In genomic region chr16:56814537-56815432, GRCh38 we compare ENCODE assay signal across 17 cellular contexts. TPM values are rescaled to one million over a fixed set of nuclear protein-coding genes. Genes with fewer than 3 reads are reported as not detected.
A peak's percentile ranks its signal among the peaks of the same experiment; 100 is the strongest.
DNase-seq lines count a peak whose midpoint lies in the region; ATAC-seq, FAIRE-seq and TF ChIP-seq lines count a peak whose summit lies in the region.
"Had no signal": no experiment of that assay in that cellular context is flagged by ENCODE, and none has a peak within 500 bp of the region (broad histone marks: within the 10 kb centered on the region; RNA-seq: fewer than 3 reads in every experiment).

No MANE protein-coding gene starts in this region.

- H3K4me1 ChIP-seq in cardiac muscle cell (ENCODE audit: low read depth), result no peaks in the 10 kb centered on the region

- no peaks in the 10 kb centered on the region for H3K27me3 Mint-ChIP-seq in brain
- H3K27me3 Mint-ChIP-seq in CD14-positive monocyte (ENCODE audit: low read depth in 3 of 3), result no peaks in the 10 kb centered on the region
- H3K27me3 Mint-ChIP-seq: activated naive CD4-positive, alpha-beta T cell treated with anti-CD3 and anti-CD28 coated beads, Interleukin-2, amount 10 ng/mL, durations not matched to agents 7 days and 5 days; CD8-positive, alpha-beta memory T cell; type B pancreatic cell had no signal

- ATAC-seq in left cardiac atrium (no peak), GM21528 (IDR thresholded peaks at IDR 0.05; ENCODE audit: low FRiP score, unreplicated experiment) (no peak)

- H3K27ac Mint-ChIP-seq in brain (peak overlapping the region in 4 of 5 experiments; percentile 41 to 88 (median 69)), CD14-positive monocyte (no peak overlapping the region)
- H3K27ac Mint-ChIP-seq: activated naive CD4-positive, alpha-beta T cell treated with anti-CD3 and anti-CD28 coated beads, Interleukin-2, amount 10 ng/mL, durations not matched to agents 7 days and 5 days; type B pancreatic cell had no signal

- no peaks in the 10 kb centered on the region for H3K9me3 Mint-ChIP-seq in brain
- H3K9me3 Mint-ChIP-seq in CD14-positive monocyte, result no peaks in the 10 kb centered on the region
- H3K9me3 Mint-ChIP-seq: activated naive CD4-positive, alpha-beta T cell treated with anti-CD3 and anti-CD28 coated beads, Interleukin-2, amount 10 ng/mL, durations not matched to agents 7 days and 5 days; CD8-positive, alpha-beta memory T cell; type B pancreatic cell had no signal

- no peaks in the 10 kb centered on the region for H3K27me3 ChIP-seq in cardiac muscle cell

- no peak for FAIRE-seq in urothelium cell line (lab: Jason Lieb, UNC)
- FAIRE-seq: endometrium had no signal

- H3K4me1 Mint-ChIP-seq in brain (peaks cover 14% of the 10 kb centered on the region), CD14-positive monocyte (peaks cover 9% of the 10 kb centered on the region)
- H3K4me1 Mint-ChIP-seq: activated naive CD4-positive, alpha-beta T cell treated with anti-CD3 and anti-CD28 coated beads, Interleukin-2, amount 10 ng/mL, durations not matched to agents 7 days and 5 days; CD8-positive, alpha-beta memory T cell had no signal

- H3K9me3 ChIP-seq in cardiac muscle cell (ENCODE audit: low read depth), result no peaks in the 10 kb centered on the region

- no peaks in the 10 kb centered on the region for H3K36me3 ChIP-seq in cardiac muscle cell

- DNase-seq in cardiac muscle cell (ENCODE audit: low read depth in 1 of 2, low spot score in 1 of 2) (peak; percentile 17 to 47), left cardiac atrium (no peak), left kidney (ENCODE audit: low read depth, low spot score) (peak; percentile 77), urothelium cell line (ENCODE audit: low spot score) (peak; percentile 41), CD14-positive monocyte (ENCODE audit: low spot score) (no peak), NCI-H1048 (lab: John Stamatoyannopoulos, UW) (no peak)
- DNase-seq: activated CD8-positive, alpha-beta memory T cell treated with anti-CD3 and anti-CD28 coated beads, Interleukin-2, amount 50 U/mL, for 4 hours; activated naive CD4-positive, alpha-beta T cell treated with anti-CD3 and anti-CD28 coated beads, Interleukin-2, amount 10 ng/mL, durations not matched to agents 7 days and 5 days; CD8-positive, alpha-beta memory T cell; KBM-7; NCI-H2227 treated with DMSO at 0.1 percent for 48 hours; stimulated activated CD4-positive, alpha-beta T cell treated with anti-CD3 and anti-CD28 coated beads, Interleukin-2, amount 100 ng/mL, for 24 hours; stimulated activated CD8-positive, alpha-beta memory T cell treated with anti-CD3 and anti-CD28 coated beads, Interleukin-4, amount 100 ng/mL, for 48 hours had no signal

- H3K27ac ChIP-seq in cardiac muscle cell, result peak overlapping the region; percentile 66

- no peak overlapping the region for H3K4me3 ChIP-seq in cardiac muscle cell

- H3K4me3 Mint-ChIP-seq in brain, result peak overlapping the region in 1 of 5 experiments; percentile 60
- H3K4me3 Mint-ChIP-seq in CD14-positive monocyte, result no peak overlapping the region
- H3K4me3 Mint-ChIP-seq: activated naive CD4-positive, alpha-beta T cell treated with anti-CD3 and anti-CD28 coated beads, Interleukin-2, amount 10 ng/mL, durations not matched to agents 7 days and 5 days; CD8-positive, alpha-beta memory T cell; type B pancreatic cell had no signal

- TF ChIP-seq CTCF in cardiac muscle cell (IDR thresholded peaks at IDR 0.05; ENCODE audit: low read depth, low read length), result no peak
- TF ChIP-seq CTCF in brain (conservative IDR thresholded peaks at IDR 0.05), result no peak
- TF ChIP-seq CTCF in CD14-positive monocyte (IDR thresholded peaks at IDR 0.05), result no peak

- H3K36me3 Mint-ChIP-seq in brain (peaks cover 45% of the 10 kb centered on the region), CD14-positive monocyte (peaks cover 30 to 33% of the 10 kb centered on the region in 2 donors)

- intact Hi-C loops in left cardiac atrium (cut with DNase I), result no loop called here
- intact Hi-C loops in CD14-positive monocyte (cut with micrococcal nuclease), result no loop called here

RNA-seq across cellular contexts. Expression of gene SLC12A3, which starts 50.2 kb away (rescaled TPM):
- not detected in 2 replicates for total RNA-seq in cardiac muscle cell
- not detected in 2 replicates for polyA plus RNA-seq in cardiac muscle cell
- not detected for total RNA-seq in left cardiac atrium
- polyA plus RNA-seq in brain (ENCODE audit: insufficient read depth, low read depth, low replicate concordance), result not detected
- polyA plus RNA-seq in CD14-positive monocyte, result not detected
- total RNA-seq: CD8-positive, alpha-beta memory T cell had no signal
- polyA plus RNA-seq: CD8-positive, alpha-beta memory T cell had no signal

Comparison
In these comparisons a context has a peak if more than half of its experiments do, and no peak if none do; other contexts are left out.
1. DNase-seq: peak in cardiac muscle cell (2 of 2), left kidney (single experiment) and urothelium cell line (single experiment); none in left cardiac atrium (single experiment), CD14-positive monocyte (single experiment) and NCI-H1048 (single experiment).
2. H3K27ac Mint-ChIP-seq: peak in brain (4 of 5); none in CD14-positive monocyte (0 of 7).